ENCODE assay signal across 2 cellular contexts in genomic region chr14:99345472-99345871, GRCh38.
TF ChIP-seq lines count a peak whose summit lies in the region.

No MANE protein-coding gene starts in this region.

TF ChIP-seq in IMR-90, 13 proteins besides CTCF, POLR2A, EP300 and RAD21 (continued from another document):
- TF ChIP-seq CHD1 (IDR thresholded peaks at IDR 0.05; ENCODE audit: low read depth, low read length) (no peak), CEBPB (IDR thresholded peaks at IDR 0.05; ENCODE audit: low read depth, low read length) (no peak), SMC3 (IDR thresholded peaks at IDR 0.05; ENCODE audit: low read depth, low read length) (no peak), ELK1 (IDR thresholded peaks at IDR 0.05; ENCODE audit: borderline replicate concordance, low read depth, low read length) (no peak)

TF ChIP-seq in HepG2, 621 proteins besides CTCF, POLR2A, EP300 and RAD21 (continued from another document):
- TF ChIP-seq SSRP1 (CRISPR knock-in tag; IDR thresholded peaks at IDR 0.05) (no peak), ZNF18 (CRISPR knock-in tag; IDR thresholded peaks at IDR 0.05; ENCODE audit: insufficient replicate concordance) (no peak), CCDC6 (CRISPR knock-in tag; IDR thresholded peaks at IDR 0.05) (no peak), ZBTB7B (CRISPR knock-in tag; IDR thresholded peaks at IDR 0.05) (no peak), ZC3H13 (CRISPR knock-in tag; IDR thresholded peaks at IDR 0.05) (no peak), ESRRA (CRISPR knock-in tag; IDR thresholded peaks at IDR 0.05; ENCODE audit: low read depth) (no peak), ZNF597 (CRISPR knock-in tag; IDR thresholded peaks at IDR 0.05) (no peak)
